ENCODE assay signal across 1 cellular context in the genomic region with DNA sequence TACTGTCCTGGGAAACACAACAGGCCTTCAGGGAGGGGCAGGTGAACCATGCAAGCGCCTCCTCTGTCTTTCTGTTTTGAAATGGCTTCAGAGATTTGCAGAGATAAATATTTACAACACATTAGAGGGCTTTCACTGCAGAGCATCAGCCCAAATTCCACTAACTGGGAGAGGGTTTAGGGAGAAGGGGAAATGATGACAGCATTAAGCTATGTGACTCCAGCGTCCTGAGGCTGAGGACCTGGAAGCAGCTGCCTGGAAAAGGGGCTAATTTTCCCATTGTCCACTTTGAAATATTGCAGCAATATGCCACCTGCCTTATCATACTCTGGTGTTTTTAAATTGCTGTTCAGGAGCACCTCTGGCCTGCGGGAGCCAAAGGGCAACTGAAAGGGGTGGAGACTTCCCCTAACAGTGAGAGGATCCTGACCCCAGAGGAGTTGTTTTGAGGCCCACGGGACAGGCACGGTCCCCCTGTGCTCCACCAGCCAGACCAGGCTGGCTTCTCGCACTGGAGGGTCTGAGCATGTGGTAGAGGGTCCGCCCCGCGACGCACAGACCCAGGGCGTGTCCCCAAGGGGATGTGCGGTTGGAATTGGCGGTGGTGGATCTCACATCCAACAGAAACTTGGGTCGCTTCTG.
TF ChIP-seq lines count a peak whose summit lies in the region.

No MANE protein-coding gene starts in this region.

TF ChIP-seq in HepG2, 621 proteins besides CTCF, POLR2A, EP300 and RAD21 (continued from another document and continues in another):
- TF ChIP-seq, protein P1, sequence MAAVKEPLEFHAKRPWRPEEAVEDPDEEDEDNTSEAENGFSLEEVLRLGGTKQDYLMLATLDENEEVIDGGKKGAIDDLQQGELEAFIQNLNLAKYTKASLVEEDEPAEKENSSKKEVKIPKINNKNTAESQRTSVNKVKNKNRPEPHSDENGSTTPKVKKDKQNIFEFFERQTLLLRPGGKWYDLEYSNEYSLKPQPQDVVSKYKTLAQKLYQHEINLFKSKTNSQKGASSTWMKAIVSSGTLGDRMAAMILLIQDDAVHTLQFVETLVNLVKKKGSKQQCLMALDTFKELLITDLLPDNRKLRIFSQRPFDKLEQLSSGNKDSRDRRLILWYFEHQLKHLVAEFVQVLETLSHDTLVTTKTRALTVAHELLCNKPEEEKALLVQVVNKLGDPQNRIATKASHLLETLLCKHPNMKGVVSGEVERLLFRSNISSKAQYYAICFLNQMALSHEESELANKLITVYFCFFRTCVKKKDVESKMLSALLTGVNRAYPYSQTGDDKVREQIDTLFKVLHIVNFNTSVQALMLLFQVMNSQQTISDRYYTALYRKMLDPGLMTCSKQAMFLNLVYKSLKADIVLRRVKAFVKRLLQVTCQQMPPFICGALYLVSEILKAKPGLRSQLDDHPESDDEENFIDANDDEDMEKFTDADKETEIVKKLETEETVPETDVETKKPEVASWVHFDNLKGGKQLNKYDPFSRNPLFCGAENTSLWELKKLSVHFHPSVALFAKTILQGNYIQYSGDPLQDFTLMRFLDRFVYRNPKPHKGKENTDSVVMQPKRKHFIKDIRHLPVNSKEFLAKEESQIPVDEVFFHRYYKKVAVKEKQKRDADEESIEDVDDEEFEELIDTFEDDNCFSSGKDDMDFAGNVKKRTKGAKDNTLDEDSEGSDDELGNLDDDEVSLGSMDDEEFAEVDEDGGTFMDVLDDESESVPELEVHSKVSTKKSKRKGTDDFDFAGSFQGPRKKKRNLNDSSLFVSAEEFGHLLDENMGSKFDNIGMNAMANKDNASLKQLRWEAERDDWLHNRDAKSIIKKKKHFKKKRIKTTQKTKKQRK (IDR thresholded peaks at IDR 0.05; ENCODE audit: low read length): no peak
- TF ChIP-seq, protein P2, sequence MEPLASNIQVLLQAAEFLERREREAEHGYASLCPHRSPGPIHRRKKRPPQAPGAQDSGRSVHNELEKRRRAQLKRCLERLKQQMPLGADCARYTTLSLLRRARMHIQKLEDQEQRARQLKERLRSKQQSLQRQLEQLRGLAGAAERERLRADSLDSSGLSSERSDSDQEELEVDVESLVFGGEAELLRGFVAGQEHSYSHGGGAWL (CRISPR knock-in tag; IDR thresholded peaks at IDR 0.05): no peak
- TF ChIP-seq NFKBIZ (CRISPR knock-in tag; IDR thresholded peaks at IDR 0.05) (no peak), ZBTB42 (CRISPR knock-in tag; IDR thresholded peaks at IDR 0.05) (no peak; the same call in 1 of the 2 replicates), ZNF607 (CRISPR knock-in tag; IDR thresholded peaks at IDR 0.05; ENCODE audit: borderline replicate concordance) (peak; percentile 7; the same call in 1 of the 2 replicates), HIVEP1 (CRISPR knock-in tag; IDR thresholded peaks at IDR 0.05) (peak; percentile 44; the same call in 1 of the 2 replicates), DR1 (CRISPR knock-in tag; IDR thresholded peaks at IDR 0.05) (no peak), SOX6 (IDR thresholded peaks at IDR 0.05) (no peak), SOX6 (CRISPR knock-in tag; IDR thresholded peaks at IDR 0.05) (peak; percentile 98), ZNF841 (CRISPR knock-in tag; IDR thresholded peaks at IDR 0.05; ENCODE audit: borderline replicate concordance) (no peak), POGZ (CRISPR knock-in tag; IDR thresholded peaks at IDR 0.05) (0 out of 2 replicates have a peak, but pooled peaks have one; percentile 44), ZNF761 (CRISPR knock-in tag; conservative IDR thresholded peaks at IDR 0.05) (peak; percentile 52; the same call in 1 of the 2 replicates), NBN (conservative IDR thresholded peaks at IDR 0.05) (no peak), ZFP1 (CRISPR knock-in tag; IDR thresholded peaks at IDR 0.05) (no peak), ZNF792 (CRISPR knock-in tag; IDR thresholded peaks at IDR 0.05) (no peak), ZNF569 (CRISPR knock-in tag; IDR thresholded peaks at IDR 0.05; ENCODE audit: borderline replicate concordance) (0 out of 2 replicates have a peak, but pooled peaks have one; percentile 11), ZMAT3 (CRISPR knock-in tag; conservative IDR thresholded peaks at IDR 0.05) (no peak), SMC3 (IDR thresholded peaks at IDR 0.05; ENCODE audit: low read length) (no peak), SETDB1 (CRISPR knock-in tag; IDR thresholded peaks at IDR 0.05; ENCODE audit: borderline replicate concordance) (no peak), ZC3H13 (CRISPR knock-in tag; IDR thresholded peaks at IDR 0.05) (no peak), CBX2 (IDR thresholded peaks at IDR 0.05; ENCODE audit: low read depth, low read length) (no peak), CBX2 (CRISPR knock-in tag; IDR thresholded peaks at IDR 0.05; ENCODE audit: low read depth) (no peak), SOX5 (CRISPR knock-in tag; IDR thresholded peaks at IDR 0.05; ENCODE audit: borderline replicate concordance) (peak; percentile 94), HCFC1 (IDR thresholded peaks at IDR 0.05; ENCODE audit: low read depth, low read length) (no peak), ZNF839 (CRISPR knock-in tag; IDR thresholded peaks at IDR 0.05; ENCODE audit: borderline replicate concordance) (no peak), GTF3A (CRISPR knock-in tag; conservative IDR thresholded peaks at IDR 0.05) (no peak), HDAC2 (CRISPR knock-in tag; IDR thresholded peaks at IDR 0.05) (peak; percentile 83), NCOR1 (IDR thresholded peaks at IDR 0.05; ENCODE audit: borderline replicate concordance, low read length) (peak; percentile 75), ZNF782 (CRISPR knock-in tag; IDR thresholded peaks at IDR 0.05; ENCODE audit: borderline replicate concordance) (no peak), EZH2 (conservative IDR thresholded peaks at IDR 0.05; ENCODE audit: low read depth, low read length) (no peak), HMGA1 (CRISPR knock-in tag; conservative IDR thresholded peaks at IDR 0.05) (no peak), ADNP (CRISPR knock-in tag; IDR thresholded peaks at IDR 0.05) (no peak), YEATS2 (CRISPR knock-in tag; IDR thresholded peaks at IDR 0.05; ENCODE audit: borderline replicate concordance) (no peak), GTF2F1 (IDR thresholded peaks at IDR 0.05; ENCODE audit: low read length) (no peak), RFXAP (CRISPR knock-in tag; IDR thresholded peaks at IDR 0.05; ENCODE audit: borderline replicate concordance) (no peak; the same call in 1 of the 2 replicates), HNRNPUL1 (IDR thresholded peaks at IDR 0.05; ENCODE audit: low read depth, low read length) (no peak), REPIN1 (CRISPR knock-in tag; IDR thresholded peaks at IDR 0.05; ENCODE audit: borderline replicate concordance, low read depth) (peak; percentile 70; the same call in 1 of the 2 replicates), PHF8 (CRISPR knock-in tag; IDR thresholded peaks at IDR 0.05) (0 out of 2 replicates have a peak, but pooled peaks have one; percentile 17), ZNF776 (CRISPR knock-in tag; IDR thresholded peaks at IDR 0.05) (peak; percentile 70), PPARG (CRISPR knock-in tag; conservative IDR thresholded peaks at IDR 0.05) (peak; percentile 77), HOXD1 (CRISPR knock-in tag; IDR thresholded peaks at IDR 0.05) (peak; percentile 94), ZNF432 (CRISPR knock-in tag; IDR thresholded peaks at IDR 0.05; ENCODE audit: borderline replicate concordance) (no peak), ZKSCAN5 (CRISPR knock-in tag; IDR thresholded peaks at IDR 0.05) (no peak)
- TF ChIP-seq, protein P3, sequence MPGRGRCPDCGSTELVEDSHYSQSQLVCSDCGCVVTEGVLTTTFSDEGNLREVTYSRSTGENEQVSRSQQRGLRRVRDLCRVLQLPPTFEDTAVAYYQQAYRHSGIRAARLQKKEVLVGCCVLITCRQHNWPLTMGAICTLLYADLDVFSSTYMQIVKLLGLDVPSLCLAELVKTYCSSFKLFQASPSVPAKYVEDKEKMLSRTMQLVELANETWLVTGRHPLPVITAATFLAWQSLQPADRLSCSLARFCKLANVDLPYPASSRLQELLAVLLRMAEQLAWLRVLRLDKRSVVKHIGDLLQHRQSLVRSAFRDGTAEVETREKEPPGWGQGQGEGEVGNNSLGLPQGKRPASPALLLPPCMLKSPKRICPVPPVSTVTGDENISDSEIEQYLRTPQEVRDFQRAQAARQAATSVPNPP (CRISPR knock-in tag; IDR thresholded peaks at IDR 0.05): no peak
- TF ChIP-seq, protein P4, sequence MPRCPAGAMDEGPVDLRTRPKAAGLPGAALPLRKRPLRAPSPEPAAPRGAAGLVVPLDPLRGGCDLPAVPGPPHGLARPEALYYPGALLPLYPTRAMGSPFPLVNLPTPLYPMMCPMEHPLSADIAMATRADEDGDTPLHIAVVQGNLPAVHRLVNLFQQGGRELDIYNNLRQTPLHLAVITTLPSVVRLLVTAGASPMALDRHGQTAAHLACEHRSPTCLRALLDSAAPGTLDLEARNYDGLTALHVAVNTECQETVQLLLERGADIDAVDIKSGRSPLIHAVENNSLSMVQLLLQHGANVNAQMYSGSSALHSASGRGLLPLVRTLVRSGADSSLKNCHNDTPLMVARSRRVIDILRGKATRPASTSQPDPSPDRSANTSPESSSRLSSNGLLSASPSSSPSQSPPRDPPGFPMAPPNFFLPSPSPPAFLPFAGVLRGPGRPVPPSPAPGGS (CRISPR knock-in tag; IDR thresholded peaks at IDR 0.05): peak; percentile 64; the same call in 1 of the 2 replicates
- TF ChIP-seq, protein P5, sequence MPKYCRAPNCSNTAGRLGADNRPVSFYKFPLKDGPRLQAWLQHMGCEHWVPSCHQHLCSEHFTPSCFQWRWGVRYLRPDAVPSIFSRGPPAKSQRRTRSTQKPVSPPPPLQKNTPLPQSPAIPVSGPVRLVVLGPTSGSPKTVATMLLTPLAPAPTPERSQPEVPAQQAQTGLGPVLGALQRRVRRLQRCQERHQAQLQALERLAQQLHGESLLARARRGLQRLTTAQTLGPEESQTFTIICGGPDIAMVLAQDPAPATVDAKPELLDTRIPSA (CRISPR knock-in tag; IDR thresholded peaks at IDR 0.05; ENCODE audit: borderline replicate concordance): no peak
- TF ChIP-seq, protein P6, sequence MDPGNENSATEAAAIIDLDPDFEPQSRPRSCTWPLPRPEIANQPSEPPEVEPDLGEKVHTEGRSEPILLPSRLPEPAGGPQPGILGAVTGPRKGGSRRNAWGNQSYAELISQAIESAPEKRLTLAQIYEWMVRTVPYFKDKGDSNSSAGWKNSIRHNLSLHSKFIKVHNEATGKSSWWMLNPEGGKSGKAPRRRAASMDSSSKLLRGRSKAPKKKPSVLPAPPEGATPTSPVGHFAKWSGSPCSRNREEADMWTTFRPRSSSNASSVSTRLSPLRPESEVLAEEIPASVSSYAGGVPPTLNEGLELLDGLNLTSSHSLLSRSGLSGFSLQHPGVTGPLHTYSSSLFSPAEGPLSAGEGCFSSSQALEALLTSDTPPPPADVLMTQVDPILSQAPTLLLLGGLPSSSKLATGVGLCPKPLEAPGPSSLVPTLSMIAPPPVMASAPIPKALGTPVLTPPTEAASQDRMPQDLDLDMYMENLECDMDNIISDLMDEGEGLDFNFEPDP (CRISPR knock-in tag; conservative IDR thresholded peaks at IDR 0.05): no peak
- TF ChIP-seq, protein P7, sequence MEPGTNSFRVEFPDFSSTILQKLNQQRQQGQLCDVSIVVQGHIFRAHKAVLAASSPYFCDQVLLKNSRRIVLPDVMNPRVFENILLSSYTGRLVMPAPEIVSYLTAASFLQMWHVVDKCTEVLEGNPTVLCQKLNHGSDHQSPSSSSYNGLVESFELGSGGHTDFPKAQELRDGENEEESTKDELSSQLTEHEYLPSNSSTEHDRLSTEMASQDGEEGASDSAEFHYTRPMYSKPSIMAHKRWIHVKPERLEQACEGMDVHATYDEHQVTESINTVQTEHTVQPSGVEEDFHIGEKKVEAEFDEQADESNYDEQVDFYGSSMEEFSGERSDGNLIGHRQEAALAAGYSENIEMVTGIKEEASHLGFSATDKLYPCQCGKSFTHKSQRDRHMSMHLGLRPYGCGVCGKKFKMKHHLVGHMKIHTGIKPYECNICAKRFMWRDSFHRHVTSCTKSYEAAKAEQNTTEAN (CRISPR knock-in tag; conservative IDR thresholded peaks at IDR 0.05): peak; percentile 90; the same call in 1 of the 2 replicates
- TF ChIP-seq, protein P8, sequence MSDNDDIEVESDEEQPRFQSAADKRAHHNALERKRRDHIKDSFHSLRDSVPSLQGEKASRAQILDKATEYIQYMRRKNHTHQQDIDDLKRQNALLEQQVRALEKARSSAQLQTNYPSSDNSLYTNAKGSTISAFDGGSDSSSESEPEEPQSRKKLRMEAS (IDR thresholded peaks at IDR 0.05): peak; percentile 39
- TF ChIP-seq, protein P9, sequence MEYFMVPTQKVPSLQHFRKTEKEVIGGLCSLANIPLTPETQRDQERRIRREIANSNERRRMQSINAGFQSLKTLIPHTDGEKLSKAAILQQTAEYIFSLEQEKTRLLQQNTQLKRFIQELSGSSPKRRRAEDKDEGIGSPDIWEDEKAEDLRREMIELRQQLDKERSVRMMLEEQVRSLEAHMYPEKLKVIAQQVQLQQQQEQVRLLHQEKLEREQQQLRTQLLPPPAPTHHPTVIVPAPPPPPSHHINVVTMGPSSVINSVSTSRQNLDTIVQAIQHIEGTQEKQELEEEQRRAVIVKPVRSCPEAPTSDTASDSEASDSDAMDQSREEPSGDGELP (IDR thresholded peaks at IDR 0.05; ENCODE audit: borderline replicate concordance, low read depth): peak; percentile 69; the same call in 1 of the 2 replicates
- TF ChIP-seq, protein P10, sequence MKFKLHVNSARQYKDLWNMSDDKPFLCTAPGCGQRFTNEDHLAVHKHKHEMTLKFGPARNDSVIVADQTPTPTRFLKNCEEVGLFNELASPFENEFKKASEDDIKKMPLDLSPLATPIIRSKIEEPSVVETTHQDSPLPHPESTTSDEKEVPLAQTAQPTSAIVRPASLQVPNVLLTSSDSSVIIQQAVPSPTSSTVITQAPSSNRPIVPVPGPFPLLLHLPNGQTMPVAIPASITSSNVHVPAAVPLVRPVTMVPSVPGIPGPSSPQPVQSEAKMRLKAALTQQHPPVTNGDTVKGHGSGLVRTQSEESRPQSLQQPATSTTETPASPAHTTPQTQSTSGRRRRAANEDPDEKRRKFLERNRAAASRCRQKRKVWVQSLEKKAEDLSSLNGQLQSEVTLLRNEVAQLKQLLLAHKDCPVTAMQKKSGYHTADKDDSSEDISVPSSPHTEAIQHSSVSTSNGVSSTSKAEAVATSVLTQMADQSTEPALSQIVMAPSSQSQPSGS (CRISPR knock-in tag; IDR thresholded peaks at IDR 0.05): peak; percentile 81; the same call in 1 of the 2 replicates
- TF ChIP-seq, protein P11, sequence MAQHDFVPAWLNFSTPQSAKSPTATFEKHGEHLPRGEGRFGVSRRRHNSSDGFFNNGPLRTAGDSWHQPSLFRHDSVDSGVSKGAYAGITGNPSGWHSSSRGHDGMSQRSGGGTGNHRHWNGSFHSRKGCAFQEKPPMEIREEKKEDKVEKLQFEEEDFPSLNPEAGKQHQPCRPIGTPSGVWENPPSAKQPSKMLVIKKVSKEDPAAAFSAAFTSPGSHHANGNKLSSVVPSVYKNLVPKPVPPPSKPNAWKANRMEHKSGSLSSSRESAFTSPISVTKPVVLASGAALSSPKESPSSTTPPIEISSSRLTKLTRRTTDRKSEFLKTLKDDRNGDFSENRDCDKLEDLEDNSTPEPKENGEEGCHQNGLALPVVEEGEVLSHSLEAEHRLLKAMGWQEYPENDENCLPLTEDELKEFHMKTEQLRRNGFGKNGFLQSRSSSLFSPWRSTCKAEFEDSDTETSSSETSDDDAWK (CRISPR knock-in tag; IDR thresholded peaks at IDR 0.05): no peak
- TF ChIP-seq, protein P12, sequence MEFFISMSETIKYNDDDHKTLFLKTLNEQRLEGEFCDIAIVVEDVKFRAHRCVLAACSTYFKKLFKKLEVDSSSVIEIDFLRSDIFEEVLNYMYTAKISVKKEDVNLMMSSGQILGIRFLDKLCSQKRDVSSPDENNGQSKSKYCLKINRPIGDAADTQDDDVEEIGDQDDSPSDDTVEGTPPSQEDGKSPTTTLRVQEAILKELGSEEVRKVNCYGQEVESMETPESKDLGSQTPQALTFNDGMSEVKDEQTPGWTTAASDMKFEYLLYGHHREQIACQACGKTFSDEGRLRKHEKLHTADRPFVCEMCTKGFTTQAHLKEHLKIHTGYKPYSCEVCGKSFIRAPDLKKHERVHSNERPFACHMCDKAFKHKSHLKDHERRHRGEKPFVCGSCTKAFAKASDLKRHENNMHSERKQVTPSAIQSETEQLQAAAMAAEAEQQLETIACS (CRISPR knock-in tag; IDR thresholded peaks at IDR 0.05): no peak
